7 cellular contexts compared by ENCODE assay signal in genomic region chr7:134513169-134513752, GRCh38. TPM values are rescaled to one million over a fixed set of nuclear protein-coding genes. Genes with fewer than 3 reads are reported as not detected.
A peak's percentile ranks its signal among the peaks of the same experiment; 100 is the strongest.
DNase-seq lines count a peak whose midpoint lies in the region.

No MANE protein-coding gene starts in this region.

- no peak overlapping the region for H3K4me3 ChIP-seq in H7 (ENCODE audit: insufficient read depth, low read depth, low read length)

- no peaks in the 10 kb centered on the region for H3K36me3 ChIP-seq in H7 (replicated peaks; ENCODE audit: control insufficient read depth, insufficient read depth, low read length)

- intact Hi-C loops in activated T-helper 2 cell treated with anti-CD3 and anti-CD28 coated beads, Interferon-gamma antibody, Interleukin-2, Interleukin-4, amounts not matched to agents 10 μg/mL and 5 μg/mL and 100 μg/mL, durations not matched to agents 14 hours and 24 hours and 36 hours (cut with micrococcal nuclease) = loop anchor here (10.0 kb wide), 1 partner anchor 442 kb away; no protein-coding TSS in a partner anchor

- H3K4me1 Mint-ChIP-seq in activated T-helper 2 cell treated with anti-CD3 and anti-CD28 coated beads, Interferon-gamma antibody, Interleukin-2, Interleukin-4, amounts not matched to agents 10 μg/mL and 5 μg/mL and 100 μg/mL, durations not matched to agents 14 hours and 24 hours and 36 hours (ENCODE audit: low read depth) = peaks cover 7% of the 10 kb centered on the region

- H3K9me3 Mint-ChIP-seq in activated T-helper 2 cell treated with anti-CD3 and anti-CD28 coated beads, Interferon-gamma antibody, Interleukin-2, Interleukin-4, amounts not matched to agents 10 μg/mL and 5 μg/mL and 100 μg/mL, durations not matched to agents 14 hours and 24 hours and 36 hours = no peaks in the 10 kb centered on the region

- peak; percentile 64 for DNase-seq in EH (ENCODE audit: low read depth)
- peak; percentile 40 for DNase-seq in H7
- peak; percentile 20 for DNase-seq in NCI-H748 treated with DMSO at 0.1 percent for 48 hours (lab: John Stamatoyannopoulos, UW)
- DNase-seq in activated T-helper 2 cell treated with anti-CD3 and anti-CD28 coated beads, Interferon-gamma antibody, Interleukin-2, Interleukin-4, amounts not matched to agents 10 μg/mL and 5 μg/mL and 100 μg/mL, durations not matched to agents 14 hours and 24 hours and 36 hours (ENCODE audit: low spot score) = peak; percentile 16
- DNase-seq in glomerular visceral epithelial cell (ENCODE audit: extremely low spot score) = peak; percentile 63
- peak; percentile 50 for DNase-seq in renal cortical epithelial cell (ENCODE audit: low read depth)
- DNase-seq in mesenteric fat pad (ENCODE audit: low spot score) = no peak

- H3K27me3 ChIP-seq in H7 (ENCODE audit: control insufficient read depth, insufficient read depth, low read length) = no peaks in the 10 kb centered on the region

- no peaks in the 10 kb centered on the region for H3K36me3 Mint-ChIP-seq in activated T-helper 2 cell treated with anti-CD3 and anti-CD28 coated beads, Interferon-gamma antibody, Interleukin-2, Interleukin-4, amounts not matched to agents 10 μg/mL and 5 μg/mL and 100 μg/mL, durations not matched to agents 14 hours and 24 hours and 36 hours (ENCODE audit: low read depth)

- H3K27ac Mint-ChIP-seq in activated T-helper 2 cell treated with anti-CD3 and anti-CD28 coated beads, Interferon-gamma antibody, Interleukin-2, Interleukin-4, amounts not matched to agents 10 μg/mL and 5 μg/mL and 100 μg/mL, durations not matched to agents 14 hours and 24 hours and 36 hours = no peak overlapping the region

- H3K27me3 Mint-ChIP-seq in activated T-helper 2 cell treated with anti-CD3 and anti-CD28 coated beads, Interferon-gamma antibody, Interleukin-2, Interleukin-4, amounts not matched to agents 10 μg/mL and 5 μg/mL and 100 μg/mL, durations not matched to agents 14 hours and 24 hours and 36 hours (ENCODE audit: low read depth) = peaks cover 7% of the 10 kb centered on the region

- H3K4me3 Mint-ChIP-seq in activated T-helper 2 cell treated with anti-CD3 and anti-CD28 coated beads, Interferon-gamma antibody, Interleukin-2, Interleukin-4, amounts not matched to agents 10 μg/mL and 5 μg/mL and 100 μg/mL, durations not matched to agents 14 hours and 24 hours and 36 hours (ENCODE audit: low read depth) = no peak overlapping the region

RNA-seq across cellular contexts. Expression of gene AKR1B10, which starts 14.1 kb away (rescaled TPM):
- total RNA-seq in H7 (2014; rRNA removed; shearing (Covaris generic)) = not detected in 2 replicates
- total RNA-seq in activated T-helper 2 cell treated with anti-CD3 and anti-CD28 coated beads, Interferon-gamma antibody, Interleukin-2, Interleukin-4, amounts not matched to agents 10 μg/mL and 5 μg/mL and 100 μg/mL, durations not matched to agents 14 hours and 24 hours and 36 hours = not detected in 2 replicates
- total RNA-seq in renal cortical epithelial cell = 0.10 and 1.7 TPM in 2 replicates
- 0.90 TPM for total RNA-seq in mesenteric fat pad

RNA-seq across cellular contexts. Expression of gene AKR1B15, which starts 35.6 kb away (rescaled TPM):
- total RNA-seq in H7 (2014; rRNA removed; shearing (Covaris generic)) = not detected in 2 replicates
- not detected in 2 replicates for total RNA-seq in activated T-helper 2 cell treated with anti-CD3 and anti-CD28 coated beads, Interferon-gamma antibody, Interleukin-2, Interleukin-4, amounts not matched to agents 10 μg/mL and 5 μg/mL and 100 μg/mL, durations not matched to agents 14 hours and 24 hours and 36 hours
- total RNA-seq in renal cortical epithelial cell (0.35 TPM in 1 of 2 replicates, not detected in the other), mesenteric fat pad (2.3 TPM)

RNA-seq across cellular contexts. Expression of gene AKR1B1, which starts 54.4 kb away (rescaled TPM):
- 108 and 120 TPM in 2 replicates for total RNA-seq in H7 (2014; rRNA removed; shearing (Covaris generic))
- 102 and 107 TPM in 2 replicates for total RNA-seq in activated T-helper 2 cell treated with anti-CD3 and anti-CD28 coated beads, Interferon-gamma antibody, Interleukin-2, Interleukin-4, amounts not matched to agents 10 μg/mL and 5 μg/mL and 100 μg/mL, durations not matched to agents 14 hours and 24 hours and 36 hours
- 931 and 988 TPM in 2 replicates for total RNA-seq in renal cortical epithelial cell
- total RNA-seq in mesenteric fat pad = 124 TPM
